In the genomic region with DNA sequence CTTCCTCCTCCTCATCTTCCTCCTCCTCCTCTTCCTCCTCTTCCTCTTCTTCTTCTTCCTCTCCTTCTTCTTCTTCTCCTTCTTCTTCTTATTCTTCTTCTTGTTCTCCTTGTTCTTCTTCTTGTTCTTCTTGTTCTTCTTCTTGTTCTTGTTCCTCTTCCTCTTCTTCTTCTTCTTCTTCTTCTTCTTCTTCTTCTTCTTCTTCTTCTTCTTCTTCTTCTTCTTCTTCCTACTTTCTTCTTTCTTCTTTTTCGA, we compare ENCODE assay signal across 15 cellular contexts. TPM values are rescaled to one million over a fixed set of nuclear protein-coding genes. Genes with fewer than 3 reads are reported as not detected.
"Had no signal": no experiment of that assay in that cellular context is flagged by ENCODE, and none has a peak within 500 bp of the region (broad histone marks: within the 10 kb centered on the region; RNA-seq: fewer than 3 reads in every experiment).

No MANE protein-coding gene starts in this region.

RNA-seq across cellular contexts. Expression of gene GCK, which starts 14.6 kb away (rescaled TPM):
- total RNA-seq: mammary epithelial cell had no signal
- polyA plus RNA-seq: immature natural killer cell, keratinocyte, mammary epithelial cell had no signal

RNA-seq across cellular contexts. Expression of gene MYL7, which starts 33.5 kb away (rescaled TPM):
- total RNA-seq: kidney; left colon; left lobe of liver; liver; lower leg skin; lung microvascular endothelial cell; mesenteric fat pad; mononuclear cell; mucosa of gallbladder; myocyte; naive thymus-derived CD4-positive, alpha-beta T cell; naive thymus-derived CD8-positive, alpha-beta T cell had no signal
- polyA plus RNA-seq: immature natural killer cell; liver; naive thymus-derived CD4-positive, alpha-beta T cell; naive thymus-derived CD8-positive, alpha-beta T cell had no signal
